Comparison of ENCODE assay signal across 1 cellular context in the genomic region with DNA sequence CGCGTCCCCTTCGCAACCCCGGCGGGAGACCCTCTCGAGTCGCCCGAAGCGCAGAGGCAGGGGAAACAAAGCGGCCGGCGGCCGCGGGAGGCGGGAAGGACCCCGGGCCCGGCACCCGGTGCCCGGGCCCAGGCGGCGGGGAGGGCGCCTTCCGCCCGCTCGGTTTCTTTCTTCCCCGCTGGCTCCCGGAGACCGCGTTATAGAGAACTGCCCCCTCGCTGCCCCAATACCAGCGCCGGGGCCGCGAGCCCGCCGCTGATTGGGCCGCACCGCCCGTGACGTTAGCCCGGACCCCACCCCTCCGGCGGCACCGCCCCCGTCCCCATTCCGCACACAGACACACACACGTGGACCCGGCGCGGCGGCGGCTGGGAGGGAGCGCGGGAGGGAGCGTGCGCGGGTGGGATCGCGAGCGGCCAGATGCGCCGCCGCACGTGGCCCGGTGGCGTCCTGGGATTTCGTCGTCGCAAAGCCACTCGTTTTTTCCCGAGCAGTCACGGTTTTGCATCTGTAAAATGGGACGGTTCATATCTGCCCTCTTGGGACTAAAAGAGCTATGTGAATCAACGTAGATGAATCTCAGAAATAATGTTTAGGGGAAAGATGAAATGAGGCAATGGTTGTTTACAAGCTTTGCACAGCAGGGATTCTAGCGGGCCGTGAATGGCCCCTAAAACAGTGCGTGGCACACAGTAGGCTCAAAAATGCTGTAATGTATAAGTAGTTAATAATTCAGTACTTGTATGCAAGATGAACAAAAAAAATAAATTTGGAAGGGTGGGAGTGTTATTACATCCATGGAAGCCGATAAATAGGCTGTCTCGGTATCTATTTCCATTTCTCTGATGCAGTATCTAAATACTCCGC.
A peak's percentile ranks its signal among the peaks of the same experiment; 100 is the strongest.
TF ChIP-seq lines count a peak whose summit lies in the region.

A gene (minus strand): TSS at position 209 of the 867 bp plus-strand sequence. CDS start 462 bp downstream, outside the sequence.

TF ChIP-seq in GM12878, 131 proteins besides CTCF, POLR2A, EP300 and RAD21 (continued from another document and continues in another):
- TF ChIP-seq, protein P1, sequence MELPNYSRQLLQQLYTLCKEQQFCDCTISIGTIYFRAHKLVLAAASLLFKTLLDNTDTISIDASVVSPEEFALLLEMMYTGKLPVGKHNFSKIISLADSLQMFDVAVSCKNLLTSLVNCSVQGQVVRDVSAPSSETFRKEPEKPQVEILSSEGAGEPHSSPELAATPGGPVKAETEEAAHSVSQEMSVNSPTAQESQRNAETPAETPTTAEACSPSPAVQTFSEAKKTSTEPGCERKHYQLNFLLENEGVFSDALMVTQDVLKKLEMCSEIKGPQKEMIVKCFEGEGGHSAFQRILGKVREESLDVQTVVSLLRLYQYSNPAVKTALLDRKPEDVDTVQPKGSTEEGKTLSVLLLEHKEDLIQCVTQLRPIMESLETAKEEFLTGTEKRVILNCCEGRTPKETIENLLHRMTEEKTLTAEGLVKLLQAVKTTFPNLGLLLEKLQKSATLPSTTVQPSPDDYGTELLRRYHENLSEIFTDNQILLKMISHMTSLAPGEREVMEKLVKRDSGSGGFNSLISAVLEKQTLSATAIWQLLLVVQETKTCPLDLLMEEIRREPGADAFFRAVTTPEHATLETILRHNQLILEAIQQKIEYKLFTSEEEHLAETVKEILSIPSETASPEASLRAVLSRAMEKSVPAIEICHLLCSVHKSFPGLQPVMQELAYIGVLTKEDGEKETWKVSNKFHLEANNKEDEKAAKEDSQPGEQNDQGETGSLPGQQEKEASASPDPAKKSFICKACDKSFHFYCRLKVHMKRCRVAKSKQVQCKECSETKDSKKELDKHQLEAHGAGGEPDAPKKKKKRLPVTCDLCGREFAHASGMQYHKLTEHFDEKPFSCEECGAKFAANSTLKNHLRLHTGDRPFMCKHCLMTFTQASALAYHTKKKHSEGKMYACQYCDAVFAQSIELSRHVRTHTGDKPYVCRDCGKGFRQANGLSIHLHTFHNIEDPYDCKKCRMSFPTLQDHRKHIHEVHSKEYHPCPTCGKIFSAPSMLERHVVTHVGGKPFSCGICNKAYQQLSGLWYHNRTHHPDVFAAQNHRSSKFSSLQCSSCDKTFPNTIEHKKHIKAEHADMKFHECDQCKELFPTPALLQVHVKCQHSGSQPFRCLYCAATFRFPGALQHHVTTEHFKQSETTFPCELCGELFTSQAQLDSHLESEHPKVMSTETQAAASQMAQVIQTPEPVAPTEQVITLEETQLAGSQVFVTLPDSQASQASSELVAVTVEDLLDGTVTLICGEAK (IDR thresholded peaks at IDR 0.05; ENCODE audit: borderline replicate concordance) = no peak
- TF ChIP-seq IKZF1 (conservative IDR thresholded peaks at IDR 0.05) = no peak; the same call in 1 of the 2 replicates
- no peak for TF ChIP-seq RUNX3 (IDR thresholded peaks at IDR 0.05; ENCODE audit: low read length)
- TF ChIP-seq ASH2L (IDR thresholded peaks at IDR 0.05; ENCODE audit: borderline replicate concordance, low read depth) = no peak
- TF ChIP-seq YY1 (IDR thresholded peaks at IDR 0.05; ENCODE audit: low read depth, low read length) = no peak
- no peak for TF ChIP-seq PML (IDR thresholded peaks at IDR 0.05; ENCODE audit: low read length)
- no peak for TF ChIP-seq MYB (IDR thresholded peaks at IDR 0.05; ENCODE audit: borderline replicate concordance, low read depth, low read length)
- TF ChIP-seq HDAC2 (IDR thresholded peaks at IDR 0.05) = no peak
- no peak for TF ChIP-seq TARDBP (IDR thresholded peaks at IDR 0.05; ENCODE audit: borderline replicate concordance)
- peak; percentile 77 for TF ChIP-seq MYC (IDR thresholded peaks at IDR 0.05; ENCODE audit: insufficient read depth, insufficient read length, insufficient replicate concordance, low read length, severe bottlenecking)
- TF ChIP-seq BMI1 (IDR thresholded peaks at IDR 0.05; ENCODE audit: borderline replicate concordance) = no peak
- peak; percentile 89 to 94 for TF ChIP-seq BHLHE40 (IDR thresholded peaks at IDR 0.05; ENCODE audit: borderline replicate concordance in 1 of 2, low read depth in 2 of 2, low read length in 1 of 2)
- TF ChIP-seq MEF2B (IDR thresholded peaks at IDR 0.05; ENCODE audit: partially characterized antibody, poor library complexity, severe bottlenecking) = peak; percentile 69
- TF ChIP-seq ZNF274 (IDR thresholded peaks at IDR 0.05; ENCODE audit: insufficient read depth, insufficient read length) = no peak
- TF ChIP-seq, protein P2, sequence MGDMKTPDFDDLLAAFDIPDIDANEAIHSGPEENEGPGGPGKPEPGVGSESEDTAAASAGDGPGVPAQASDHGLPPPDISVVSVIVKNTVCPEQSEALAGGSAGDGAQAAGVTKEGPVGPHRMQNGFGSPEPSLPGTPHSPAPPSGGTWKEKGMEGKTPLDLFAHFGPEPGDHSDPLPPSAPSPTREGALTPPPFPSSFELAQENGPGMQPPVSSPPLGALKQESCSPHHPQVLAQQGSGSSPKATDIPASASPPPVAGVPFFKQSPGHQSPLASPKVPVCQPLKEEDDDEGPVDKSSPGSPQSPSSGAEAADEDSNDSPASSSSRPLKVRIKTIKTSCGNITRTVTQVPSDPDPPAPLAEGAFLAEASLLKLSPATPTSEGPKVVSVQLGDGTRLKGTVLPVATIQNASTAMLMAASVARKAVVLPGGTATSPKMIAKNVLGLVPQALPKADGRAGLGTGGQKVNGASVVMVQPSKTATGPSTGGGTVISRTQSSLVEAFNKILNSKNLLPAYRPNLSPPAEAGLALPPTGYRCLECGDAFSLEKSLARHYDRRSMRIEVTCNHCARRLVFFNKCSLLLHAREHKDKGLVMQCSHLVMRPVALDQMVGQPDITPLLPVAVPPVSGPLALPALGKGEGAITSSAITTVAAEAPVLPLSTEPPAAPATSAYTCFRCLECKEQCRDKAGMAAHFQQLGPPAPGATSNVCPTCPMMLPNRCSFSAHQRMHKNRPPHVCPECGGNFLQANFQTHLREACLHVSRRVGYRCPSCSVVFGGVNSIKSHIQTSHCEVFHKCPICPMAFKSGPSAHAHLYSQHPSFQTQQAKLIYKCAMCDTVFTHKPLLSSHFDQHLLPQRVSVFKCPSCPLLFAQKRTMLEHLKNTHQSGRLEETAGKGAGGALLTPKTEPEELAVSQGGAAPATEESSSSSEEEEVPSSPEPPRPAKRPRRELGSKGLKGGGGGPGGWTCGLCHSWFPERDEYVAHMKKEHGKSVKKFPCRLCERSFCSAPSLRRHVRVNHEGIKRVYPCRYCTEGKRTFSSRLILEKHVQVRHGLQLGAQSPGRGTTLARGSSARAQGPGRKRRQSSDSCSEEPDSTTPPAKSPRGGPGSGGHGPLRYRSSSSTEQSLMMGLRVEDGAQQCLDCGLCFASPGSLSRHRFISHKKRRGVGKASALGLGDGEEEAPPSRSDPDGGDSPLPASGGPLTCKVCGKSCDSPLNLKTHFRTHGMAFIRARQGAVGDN (IDR thresholded peaks at IDR 0.05) = peak; percentile 93
- no peak for TF ChIP-seq POLR2AphosphoS2 (IDR thresholded peaks at IDR 0.05; ENCODE audit: low read depth, low read length)
- TF ChIP-seq LARP7 (IDR thresholded peaks at IDR 0.05) = peak; percentile 47; the same call in 1 of the 2 replicates
- TF ChIP-seq, protein P3, sequence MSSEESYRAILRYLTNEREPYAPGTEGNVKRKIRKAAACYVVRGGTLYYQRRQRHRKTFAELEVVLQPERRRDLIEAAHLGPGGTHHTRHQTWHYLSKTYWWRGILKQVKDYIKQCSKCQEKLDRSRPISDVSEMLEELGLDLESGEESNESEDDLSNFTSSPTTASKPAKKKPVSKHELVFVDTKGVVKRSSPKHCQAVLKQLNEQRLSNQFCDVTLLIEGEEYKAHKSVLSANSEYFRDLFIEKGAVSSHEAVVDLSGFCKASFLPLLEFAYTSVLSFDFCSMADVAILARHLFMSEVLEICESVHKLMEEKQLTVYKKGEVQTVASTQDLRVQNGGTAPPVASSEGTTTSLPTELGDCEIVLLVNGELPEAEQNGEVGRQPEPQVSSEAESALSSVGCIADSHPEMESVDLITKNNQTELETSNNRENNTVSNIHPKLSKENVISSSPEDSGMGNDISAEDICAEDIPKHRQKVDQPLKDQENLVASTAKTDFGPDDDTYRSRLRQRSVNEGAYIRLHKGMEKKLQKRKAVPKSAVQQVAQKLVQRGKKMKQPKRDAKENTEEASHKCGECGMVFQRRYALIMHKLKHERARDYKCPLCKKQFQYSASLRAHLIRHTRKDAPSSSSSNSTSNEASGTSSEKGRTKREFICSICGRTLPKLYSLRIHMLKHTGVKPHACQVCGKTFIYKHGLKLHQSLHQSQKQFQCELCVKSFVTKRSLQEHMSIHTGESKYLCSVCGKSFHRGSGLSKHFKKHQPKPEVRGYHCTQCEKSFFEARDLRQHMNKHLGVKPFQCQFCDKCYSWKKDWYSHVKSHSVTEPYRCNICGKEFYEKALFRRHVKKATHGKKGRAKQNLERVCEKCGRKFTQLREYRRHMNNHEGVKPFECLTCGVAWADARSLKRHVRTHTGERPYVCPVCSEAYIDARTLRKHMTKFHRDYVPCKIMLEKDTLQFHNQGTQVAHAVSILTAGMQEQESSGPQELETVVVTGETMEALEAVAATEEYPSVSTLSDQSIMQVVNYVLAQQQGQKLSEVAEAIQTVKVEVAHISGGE (CRISPR knock-in tag; IDR thresholded peaks at IDR 0.05) = no peak
- TF ChIP-seq, protein P4, sequence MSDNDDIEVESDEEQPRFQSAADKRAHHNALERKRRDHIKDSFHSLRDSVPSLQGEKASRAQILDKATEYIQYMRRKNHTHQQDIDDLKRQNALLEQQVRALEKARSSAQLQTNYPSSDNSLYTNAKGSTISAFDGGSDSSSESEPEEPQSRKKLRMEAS (IDR thresholded peaks at IDR 0.05; ENCODE audit: low read depth, low read length) = peak; percentile 97
- no peak for TF ChIP-seq BACH1 (IDR thresholded peaks at IDR 0.05; ENCODE audit: borderline replicate concordance)
- TF ChIP-seq SPI1 (IDR thresholded peaks at IDR 0.05; ENCODE audit: borderline replicate concordance, insufficient read depth, low read depth, low read length) = no peak
- TF ChIP-seq NBN (IDR thresholded peaks at IDR 0.05) = no peak
- TF ChIP-seq POU2F2 (IDR thresholded peaks at IDR 0.05; ENCODE audit: borderline replicate concordance, low read depth, low read length) = no peak
- no peak for TF ChIP-seq NFYA (IDR thresholded peaks at IDR 0.05; ENCODE audit: borderline replicate concordance, low read depth, low read length)
- TF ChIP-seq SP1 (IDR thresholded peaks at IDR 0.05; ENCODE audit: low read depth, low read length) = peak; percentile 9
- no peak for TF ChIP-seq RAD51 (IDR thresholded peaks at IDR 0.05)
- TF ChIP-seq SIN3A (IDR thresholded peaks at IDR 0.05; ENCODE audit: low read depth, low read length) = peak; percentile 90
- TF ChIP-seq, protein P5, sequence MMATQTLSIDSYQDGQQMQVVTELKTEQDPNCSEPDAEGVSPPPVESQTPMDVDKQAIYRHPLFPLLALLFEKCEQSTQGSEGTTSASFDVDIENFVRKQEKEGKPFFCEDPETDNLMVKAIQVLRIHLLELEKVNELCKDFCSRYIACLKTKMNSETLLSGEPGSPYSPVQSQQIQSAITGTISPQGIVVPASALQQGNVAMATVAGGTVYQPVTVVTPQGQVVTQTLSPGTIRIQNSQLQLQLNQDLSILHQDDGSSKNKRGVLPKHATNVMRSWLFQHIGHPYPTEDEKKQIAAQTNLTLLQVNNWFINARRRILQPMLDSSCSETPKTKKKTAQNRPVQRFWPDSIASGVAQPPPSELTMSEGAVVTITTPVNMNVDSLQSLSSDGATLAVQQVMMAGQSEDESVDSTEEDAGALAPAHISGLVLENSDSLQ (IDR thresholded peaks at IDR 0.05) = 0 out of 2 replicates have a peak, but pooled peaks have one; percentile 5
- TF ChIP-seq ZNF622 (IDR thresholded peaks at IDR 0.05) = no peak
- peak; percentile 41; the same call in 1 of the 2 replicates for TF ChIP-seq NR2F1 (conservative IDR thresholded peaks at IDR 0.05)
- TF ChIP-seq NFIC (IDR thresholded peaks at IDR 0.05; ENCODE audit: low read depth, low read length) = no peak
- TF ChIP-seq ESRRA (IDR thresholded peaks at IDR 0.05; ENCODE audit: low read length) = no peak
- TF ChIP-seq BCL11A (IDR thresholded peaks at IDR 0.05; ENCODE audit: low read depth, low read length) = no peak
- 0 out of 2 replicates have a peak, but pooled peaks have one; percentile 49 for TF ChIP-seq GATAD2B (conservative IDR thresholded peaks at IDR 0.05; ENCODE audit: low read depth)
- TF ChIP-seq RB1 (IDR thresholded peaks at IDR 0.05; ENCODE audit: borderline replicate concordance) = 0 out of 2 replicates have a peak, but pooled peaks have one; percentile 43
- TF ChIP-seq ZNF384 (IDR thresholded peaks at IDR 0.05; ENCODE audit: borderline replicate concordance, low read depth, low read length) = no peak
- TF ChIP-seq EZH2 (IDR thresholded peaks at IDR 0.05; ENCODE audit: borderline replicate concordance, control insufficient read depth, low read depth, low read length) = no peak
- no peak for TF ChIP-seq KDM1A (IDR thresholded peaks at IDR 0.05; ENCODE audit: borderline replicate concordance)
- TF ChIP-seq, protein P6, sequence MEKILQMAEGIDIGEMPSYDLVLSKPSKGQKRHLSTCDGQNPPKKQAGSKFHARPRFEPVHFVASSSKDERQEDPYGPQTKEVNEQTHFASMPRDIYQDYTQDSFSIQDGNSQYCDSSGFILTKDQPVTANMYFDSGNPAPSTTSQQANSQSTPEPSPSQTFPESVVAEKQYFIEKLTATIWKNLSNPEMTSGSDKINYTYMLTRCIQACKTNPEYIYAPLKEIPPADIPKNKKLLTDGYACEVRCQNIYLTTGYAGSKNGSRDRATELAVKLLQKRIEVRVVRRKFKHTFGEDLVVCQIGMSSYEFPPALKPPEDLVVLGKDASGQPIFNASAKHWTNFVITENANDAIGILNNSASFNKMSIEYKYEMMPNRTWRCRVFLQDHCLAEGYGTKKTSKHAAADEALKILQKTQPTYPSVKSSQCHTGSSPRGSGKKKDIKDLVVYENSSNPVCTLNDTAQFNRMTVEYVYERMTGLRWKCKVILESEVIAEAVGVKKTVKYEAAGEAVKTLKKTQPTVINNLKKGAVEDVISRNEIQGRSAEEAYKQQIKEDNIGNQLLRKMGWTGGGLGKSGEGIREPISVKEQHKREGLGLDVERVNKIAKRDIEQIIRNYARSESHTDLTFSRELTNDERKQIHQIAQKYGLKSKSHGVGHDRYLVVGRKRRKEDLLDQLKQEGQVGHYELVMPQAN (conservative IDR thresholded peaks at IDR 0.05) = peak; percentile 56
- no peak for TF ChIP-seq KAT2A (conservative IDR thresholded peaks at IDR 0.05; ENCODE audit: control insufficient read depth, low read depth, low read length)
- no peak for TF ChIP-seq EED (IDR thresholded peaks at IDR 0.05; ENCODE audit: low read depth)
